8 cellular contexts compared by ENCODE assay signal in genomic region chr6:14542670-14543366, GRCh38.
A peak's percentile ranks its signal among the peaks of the same experiment; 100 is the strongest.
DNase-seq lines count a peak whose midpoint lies in the region; ATAC-seq lines count a peak whose summit lies in the region.

No MANE protein-coding gene starts in this region.

- peak; percentile 69 for ATAC-seq in HG02678 (IDR thresholded peaks at IDR 0.05; ENCODE audit: unreplicated experiment)

- DNase-seq in GM04504 (ENCODE audit: low read depth) (peak; percentile 26), fibroblast of gingiva (ENCODE audit: low read depth) (peak; percentile 27), NOMO-1 treated with dmso at 0.1 percent for 144 hours (lab: John Stamatoyannopoulos, UW; ENCODE audit: unreplicated experiment) (no peak), SKM-1 treated with dmso at 0.1 percent for 144 hours (lab: John Stamatoyannopoulos, UW; ENCODE audit: unreplicated experiment) (no peak), cortex of kidney (lab: John Stamatoyannopoulos, UW) (no peak)
- peak; percentile 11 for DNase-seq in activated CD4-positive, CD25-positive, alpha-beta regulatory T cell treated with anti-CD3 and anti-CD28 coated beads, Interleukin-2, amount 50 U/mL, for 16 hours (ENCODE audit: low read depth, low spot score)
- DNase-seq in stimulated activated CD8-positive, alpha-beta memory T cell treated with anti-CD3 and anti-CD28 coated beads, Interleukin-4, amount 100 ng/mL, for 24 hours (ENCODE audit: low read depth), result peak; percentile 43

Comparison
In these comparisons a context has a peak if more than half of its experiments do, and no peak if none do; other contexts are left out.
1. DNase-seq: peak in GM04504 (single experiment), activated CD4-positive, CD25-positive, alpha-beta regulatory T cell treated with anti-CD3 and anti-CD28 coated beads, Interleukin-2, amount 50 U/mL, for 16 hours (single experiment), fibroblast of gingiva (single experiment) and stimulated activated CD8-positive, alpha-beta memory T cell treated with anti-CD3 and anti-CD28 coated beads, Interleukin-4, amount 100 ng/mL, for 24 hours (single experiment); none in NOMO-1 treated with dmso at 0.1 percent for 144 hours (single experiment), SKM-1 treated with dmso at 0.1 percent for 144 hours (single experiment) and cortex of kidney (single experiment).